In the genomic region with DNA sequence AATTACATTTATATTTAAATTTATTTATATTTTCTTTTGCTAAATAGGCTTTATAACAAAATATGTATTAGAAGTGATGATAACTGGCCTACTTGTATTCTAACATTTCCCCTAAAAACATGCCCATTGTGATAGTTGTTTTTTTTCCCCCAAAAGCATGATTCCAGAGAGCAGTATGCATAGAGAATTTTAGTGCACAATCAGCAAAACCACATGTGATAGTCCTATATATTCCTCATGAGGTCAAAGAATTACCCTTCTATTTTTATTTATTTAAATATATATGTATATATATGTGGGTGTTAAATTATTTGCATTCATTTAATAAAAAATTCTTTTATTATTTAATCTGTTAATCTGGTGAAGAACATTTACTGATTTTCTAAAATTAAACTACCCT, we compare ENCODE assay signal across 35 cellular contexts.
"Had no signal": no experiment of that assay in that cellular context is flagged by ENCODE, and none has a peak within 500 bp of the region (broad histone marks: within the 10 kb centered on the region; RNA-seq: fewer than 3 reads in every experiment).

No MANE protein-coding gene starts in this region.

- H3K9me3 ChIP-seq: MG63 had no signal

- H3K4me3 ChIP-seq: MG63 had no signal

- H3K27me3 ChIP-seq: MG63 had no signal

- H3K36me3 ChIP-seq: MG63 had no signal

- DNase-seq: Karpas-422, Kasumi-1, MG63, MM.1S, MV-4-11, NCI-H1048, NCI-H1092, NCI-H1092 treated with DMSO at 0.1 percent for 48 hours, NCI-H1105, NCI-H1105 treated with DMSO at 0.1 percent for 48 hours, NCI-H1417, NCI-H1417 treated with DMSO at 0.1 percent for 48 hours, NCI-H1436, NCI-H1436 treated with DMSO at 0.1 percent for 48 hours, NCI-H146, NCI-H1694, NCI-H1694 treated with DMSO at 0.1 percent for 48 hours, NCI-H187, NCI-H187 treated with DMSO at 0.1 percent for 48 hours, NCI-H1930, NCI-H2029, NCI-H2029 treated with DMSO at 0.1 percent for 48 hours, NCI-H2081, NCI-H2081 treated with DMSO at 0.1 percent for 48 hours, NCI-H2107, NCI-H2171, NCI-H2171 treated with DMSO at 0.1 percent for 48 hours, NCI-H2227 treated with DMSO at 0.1 percent for 48 hours, NCI-H226, NCI-H345, NCI-H446, NCI-H446 treated with DMSO at 0.1 percent for 48 hours, NCI-H510A, NCI-H510A treated with DMSO at 0.1 percent for 48 hours, NCI-H524 had no signal
